In the genomic region with DNA sequence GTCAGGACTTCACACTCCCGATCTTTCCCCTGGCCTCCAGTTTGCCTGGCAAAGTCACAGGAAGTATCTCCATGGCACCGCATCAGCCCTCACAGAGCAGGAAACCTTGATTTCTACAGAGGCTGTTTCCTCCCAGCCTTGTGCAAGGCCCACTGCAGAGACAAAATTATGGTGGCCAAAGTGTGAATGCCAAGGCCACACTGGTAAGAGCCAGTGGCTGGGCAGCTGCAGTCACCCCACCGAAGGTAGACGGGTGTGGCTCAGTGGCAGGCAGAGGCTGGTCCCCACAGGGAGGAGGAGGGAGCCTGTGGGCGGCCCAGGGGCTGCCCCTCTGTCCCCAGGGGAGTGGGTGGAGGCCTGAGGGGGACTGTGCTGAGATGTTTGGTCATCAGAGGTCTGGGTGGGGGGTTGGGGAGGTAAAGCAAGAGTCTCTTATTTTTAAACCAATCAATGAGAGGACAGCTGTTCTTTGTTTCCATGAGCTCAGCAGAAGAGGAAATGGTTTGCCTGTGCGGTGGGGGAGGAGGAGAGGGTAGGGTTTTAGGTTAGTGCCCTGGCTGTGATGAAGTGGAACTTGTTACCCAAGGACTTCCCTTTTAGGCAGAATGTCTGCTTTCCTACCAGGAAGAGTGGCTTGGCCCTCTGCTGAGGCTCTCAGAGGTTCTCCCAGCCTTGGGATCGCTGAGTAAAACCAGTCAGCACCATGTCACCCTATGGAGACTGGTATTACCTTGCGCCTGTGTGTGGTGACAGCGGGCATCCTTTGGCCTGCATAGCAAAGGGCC, we compare ENCODE assay signal across 8 cellular contexts.
A peak's percentile ranks its signal among the peaks of the same experiment; 100 is the strongest.
DNase-seq lines count a peak whose midpoint lies in the region; ATAC-seq and TF ChIP-seq lines count a peak whose summit lies in the region.

No MANE protein-coding gene starts in this region.

- H3K27me3 ChIP-seq in SU-DHL-6 (ENCODE audit: low read length) = no peaks in the 10 kb centered on the region

- H3K27ac ChIP-seq in SU-DHL-6 (ENCODE audit: low read depth, low read length) (peak overlapping the region; percentile 99), angular gyrus (ENCODE audit: low read depth, low read length) (peak overlapping the region; percentile 95)

- peaks cover 20% of the 10 kb centered on the region; the same call in 1 of the 2 replicates for H3K79me2 ChIP-seq in SU-DHL-6 (ENCODE audit: insufficient read depth, low read length)

- peak overlapping the region; percentile 77 for H3K4me3 Mint-ChIP-seq in memory B cell

- H3K9me3 ChIP-seq in SU-DHL-6 (ENCODE audit: insufficient read depth, low read length) = no peaks in the 10 kb centered on the region

- H3K9me2 ChIP-seq in SU-DHL-6 (replicated peaks; ENCODE audit: insufficient read depth, low read length) = no peaks in the 10 kb centered on the region

- TF ChIP-seq CTCF in SU-DHL-6 (IDR thresholded peaks at IDR 0.05; ENCODE audit: insufficient read depth, low read length, poor library complexity, severe bottlenecking) = no peak

- H3K4me1 Mint-ChIP-seq in memory B cell = peaks cover 68% of the 10 kb centered on the region

- no peaks in the 10 kb centered on the region for H3K27me3 Mint-ChIP-seq in memory B cell

- H2AFZ ChIP-seq in SU-DHL-6 (ENCODE audit: low read depth, low read length, severe bottlenecking) = no peak overlapping the region

- H3K4me2 ChIP-seq in SU-DHL-6 (ENCODE audit: low read depth, low read length, poor library complexity, severe bottlenecking) = peak overlapping the region; percentile 85

- DNase-seq in CMK (ENCODE audit: low read depth) (peak; percentile 92), memory B cell (ENCODE audit: low spot score in 2 of 2) (peak; percentile 77 to 89), cerebellar nuclear complex (lab: John Stamatoyannopoulos, UW) (no peak)
- DNase-seq in stimulated activated CD8-positive, alpha-beta memory T cell treated with anti-CD3 and anti-CD28 coated beads, Interleukin-4, amount 100 ng/mL, for 48 hours = peak; percentile 82

- H3K27ac Mint-ChIP-seq in memory B cell = peak overlapping the region; percentile 97

- H3K4me3 ChIP-seq in SU-DHL-6 (ENCODE audit: insufficient read depth, low read length, poor library complexity, severe bottlenecking) = peak overlapping the region; percentile 37

- H4K20me1 ChIP-seq in SU-DHL-6 (ENCODE audit: low read depth, low read length) = no peaks in the 10 kb centered on the region

- peaks cover 72% of the 10 kb centered on the region for H3F3A ChIP-seq in SU-DHL-6 (ENCODE audit: insufficient read depth)

- no peaks in the 10 kb centered on the region for H3K36me3 Mint-ChIP-seq in memory B cell

- H3K9me3 Mint-ChIP-seq in memory B cell = no peaks in the 10 kb centered on the region

- H3K9ac ChIP-seq in SU-DHL-6 (ENCODE audit: low read length) = peak overlapping the region; percentile 82

- ATAC-seq in GM19452 (IDR thresholded peaks at IDR 0.05; ENCODE audit: unreplicated experiment) (peak; percentile 54), HG03469 (IDR thresholded peaks at IDR 0.05; ENCODE audit: unreplicated experiment) (peak; percentile 39), memory B cell (ENCODE audit: low read depth) (peak; percentile 53)

- H3K36me3 ChIP-seq in SU-DHL-6 (ENCODE audit: low read length) = no peaks in the 10 kb centered on the region

Comparison
In these comparisons a context has a peak if more than half of its experiments do, and no peak if none do; other contexts are left out.
1. DNase-seq: peak in CMK (single experiment), memory B cell (2 of 2) and stimulated activated CD8-positive, alpha-beta memory T cell treated with anti-CD3 and anti-CD28 coated beads, Interleukin-4, amount 100 ng/mL, for 48 hours (single experiment); none in cerebellar nuclear complex (0 of 2).
2. Peak in every context shown above with its lines, with median percentiles within 50 percentile points of each other: ATAC-seq.